ENCODE assay signal across 30 cellular contexts in genomic region chr14:51957950-51958349, GRCh38. TPM values are rescaled to one million over a fixed set of nuclear protein-coding genes. Genes with fewer than 3 reads are reported as not detected.
DNase-seq lines count a peak whose midpoint lies in the region; ATAC-seq, FAIRE-seq and TF ChIP-seq lines count a peak whose summit lies in the region.
"Had no signal": no experiment of that assay in that cellular context is flagged by ENCODE, and none has a peak within 500 bp of the region (broad histone marks: within the 10 kb centered on the region; RNA-seq: fewer than 3 reads in every experiment).

No MANE protein-coding gene starts in this region.

- H3K27me3 Mint-ChIP-seq in memory B cell: no peaks in the 10 kb centered on the region
- H3K27me3 Mint-ChIP-seq: activated CD4-positive, alpha-beta T cell treated with anti-CD3 and anti-CD28 coated beads for 36 hours; CD4-positive, alpha-beta T cell; naive thymus-derived CD8-positive, alpha-beta T cell had no signal

- H3K27ac ChIP-seq in substantia nigra (ENCODE audit: low read depth, low read length, poor library complexity, severe bottlenecking): no peak overlapping the region
- H3K27ac ChIP-seq: ascending aorta, coronary artery, gastrocnemius medialis, transverse colon had no signal

- peak overlapping the region; percentile 45 for H3K27ac Mint-ChIP-seq in memory B cell
- H3K27ac Mint-ChIP-seq: CD4-positive, alpha-beta T cell had no signal

- DNase-seq in Daoy (ENCODE audit: low read depth) (peak; percentile 15), NCI-H226 (peak; percentile 72), dermis microvascular lymphatic vessel endothelial cell (ENCODE audit: low read depth in 2 of 2) (peak; percentile 80 to 82), memory B cell (ENCODE audit: low spot score in 2 of 2) (no peak), HuH-7 (ENCODE audit: low spot score) (no peak), GM12892 (ENCODE audit: insufficient read length) (no peak), substantia nigra (lab: John Stamatoyannopoulos, UW) (no peak)
- DNase-seq: activated CD4-positive, alpha-beta T cell treated with anti-CD3 and anti-CD28 coated beads for 36 hours; activated naive CD4-positive, alpha-beta T cell treated with anti-CD3 and anti-CD28 coated beads, Interleukin-2, amount 50 U/mL, for 16 hours; activated T-cell treated with anti-CD3 and anti-CD28 coated beads, Interleukin-2, amount 50 U/mL, for 72 hours; CD4-positive, alpha-beta T cell; gastrocnemius medialis; Kasumi-1; kidney glomerular epithelial cell; mesendoderm; naive thymus-derived CD8-positive, alpha-beta T cell; NCI-H1417; NCI-H526 treated with DMSO at 0.1 percent for 48 hours; Right ventricle myocardium superior; stimulated activated CD4-positive, alpha-beta T cell treated with anti-CD3 and anti-CD28 coated beads, Interleukin-1b, Interleukin-23, amount 100 ng/mL, for 48 hours; stimulated activated naive CD8-positive, alpha-beta T cell treated with anti-CD3 and anti-CD28 coated beads, Interleukin-15, Interleukin-2, amounts not matched to agents 100 U/mL and 50 U/mL, for 24 hours; transverse colon had no signal

- H3K9me3 Mint-ChIP-seq in memory B cell: peaks cover 22% of the 10 kb centered on the region

- peaks cover 6% of the 10 kb centered on the region for H3K4me1 Mint-ChIP-seq in memory B cell

- ATAC-seq in memory B cell (ENCODE audit: low read depth) (no peak), HG03521 (IDR thresholded peaks at IDR 0.05; ENCODE audit: unreplicated experiment) (no peak)
- ATAC-seq: activated CD4-positive, alpha-beta T cell treated with anti-CD3 and anti-CD28 coated beads for 36 hours; activated T-cell treated with anti-CD3 and anti-CD28 coated beads, Interleukin-2, amount 50 U/mL, for 72 hours; gastrocnemius medialis; GM12878; naive thymus-derived CD8-positive, alpha-beta T cell; stimulated activated naive CD8-positive, alpha-beta T cell treated with anti-CD3 and anti-CD28 coated beads, Interleukin-15, Interleukin-2, amounts not matched to agents 100 U/mL and 50 U/mL, for 24 hours had no signal

- peaks cover 52% of the 10 kb centered on the region for H3K36me3 Mint-ChIP-seq in memory B cell

- TF ChIP-seq POLR2A in GM12892 (IDR thresholded peaks at IDR 0.05; ENCODE audit: low read depth, low read length): no peak

- FAIRE-seq in GM12892 (lab: Jason Lieb, UNC): no peak
- FAIRE-seq: endometrium, GM12878, H1, HTR-8/SVneo, TTC549 had no signal

- H3K4me3 Mint-ChIP-seq in memory B cell: no peak overlapping the region
- H3K4me3 Mint-ChIP-seq: activated CD4-positive, alpha-beta T cell treated with anti-CD3 and anti-CD28 coated beads for 36 hours; activated T-cell treated with anti-CD3 and anti-CD28 coated beads, Interleukin-2, amount 50 U/mL, for 72 hours; CD4-positive, alpha-beta T cell; naive thymus-derived CD8-positive, alpha-beta T cell had no signal

RNA-seq across cellular contexts. Expression of gene RTRAF, which starts 31.4 kb away (rescaled TPM):
- total RNA-seq in Daoy (2014; rRNA removed; shearing (Covaris generic)): 199 and 233 TPM in 2 replicates
- total RNA-seq in dermis microvascular lymphatic vessel endothelial cell: 122 and 223 TPM in 2 replicates
- 354 TPM for polyA plus RNA-seq in GM12892 (2012; ENCODE audit: missing spikeins)

Comparison
In these comparisons a context has a peak if more than half of its experiments do, and no peak if none do; other contexts are left out.
1. DNase-seq: peak in Daoy (single experiment), NCI-H226 (single experiment) and dermis microvascular lymphatic vessel endothelial cell (2 of 2); none in memory B cell (0 of 2), HuH-7 (single experiment), GM12892 (single experiment) and substantia nigra (0 of 49).